ENCODE assay signal across 20 cellular contexts in the genomic region with DNA sequence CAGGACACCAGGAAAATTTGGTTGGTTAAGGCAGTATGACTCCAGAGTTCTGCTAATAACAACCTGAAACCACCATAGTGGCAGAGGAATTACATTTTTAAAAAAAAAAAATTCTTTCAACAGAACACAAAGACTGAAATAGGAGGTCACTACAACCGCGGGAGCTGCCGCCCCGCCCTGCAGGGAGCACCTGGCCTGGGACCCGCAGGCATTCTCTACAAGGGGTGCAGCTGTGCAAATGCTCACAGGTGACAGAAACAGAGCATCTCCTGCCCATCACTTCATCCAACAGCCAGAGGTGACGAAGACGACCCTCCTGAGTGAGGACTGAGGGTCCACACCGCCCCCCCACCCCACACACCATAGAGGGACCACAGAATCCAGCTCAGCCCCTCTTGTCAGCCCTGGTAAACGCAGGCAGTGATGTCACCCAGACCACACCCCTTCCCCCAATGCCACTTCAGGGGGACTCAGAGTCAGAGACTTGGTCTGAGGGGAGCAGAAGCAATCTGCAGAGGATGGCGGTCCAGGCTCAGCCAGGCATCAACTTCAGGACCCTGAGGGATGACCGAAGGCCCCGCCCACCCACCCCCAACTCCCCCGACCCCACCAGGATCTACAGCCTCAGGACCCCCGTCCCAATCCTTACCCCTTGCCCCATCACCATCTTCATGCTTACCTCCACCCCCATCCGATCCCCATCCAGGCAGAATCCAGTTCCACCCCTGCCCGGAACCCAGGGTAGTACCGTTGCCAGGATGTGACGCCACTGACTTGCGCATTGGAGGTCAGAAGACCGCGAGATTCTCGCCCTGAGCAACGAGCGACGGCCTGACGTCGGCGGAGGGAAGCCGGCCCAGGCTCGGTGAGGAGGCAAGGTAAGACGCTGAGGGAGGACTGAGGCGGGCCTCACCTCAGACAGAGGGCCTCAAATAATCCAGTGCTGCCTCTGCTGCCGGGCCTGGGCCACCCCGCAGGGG. TPM values are rescaled to one million over a fixed set of nuclear protein-coding genes. Genes with fewer than 3 reads are reported as not detected.
"Had no signal": no experiment of that assay in that cellular context is flagged by ENCODE, and none has a peak within 500 bp of the region (broad histone marks: within the 10 kb centered on the region; RNA-seq: fewer than 3 reads in every experiment).

A gene with protein sequence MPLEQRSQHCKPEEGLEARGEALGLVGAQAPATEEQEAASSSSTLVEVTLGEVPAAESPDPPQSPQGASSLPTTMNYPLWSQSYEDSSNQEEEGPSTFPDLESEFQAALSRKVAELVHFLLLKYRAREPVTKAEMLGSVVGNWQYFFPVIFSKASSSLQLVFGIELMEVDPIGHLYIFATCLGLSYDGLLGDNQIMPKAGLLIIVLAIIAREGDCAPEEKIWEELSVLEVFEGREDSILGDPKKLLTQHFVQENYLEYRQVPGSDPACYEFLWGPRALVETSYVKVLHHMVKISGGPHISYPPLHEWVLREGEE (plus strand): TSS at position 843 of the 980 bp plus-strand sequence. CDS start 2,039 bp downstream, outside the sequence.

RNA-seq across cellular contexts. Expression of the gene that starts here (rescaled TPM):
- total RNA-seq: left colon; left lung; liver; lower lobe of right lung; mammary epithelial cell; mucosa of gallbladder; naive thymus-derived CD8-positive, alpha-beta T cell; neural crest cell; osteoblast; right cardiac atrium; sigmoid colon; spleen; subcutaneous adipose tissue; suprapubic skin; tibial nerve; urinary bladder; vagina had no signal
- polyA plus RNA-seq: keratinocyte; liver; mammary epithelial cell; naive thymus-derived CD8-positive, alpha-beta T cell; pancreas; right cardiac atrium; sigmoid colon; small intestine; spleen; urinary bladder had no signal
